ENCODE assay signal across 22 cellular contexts in the genomic region with DNA sequence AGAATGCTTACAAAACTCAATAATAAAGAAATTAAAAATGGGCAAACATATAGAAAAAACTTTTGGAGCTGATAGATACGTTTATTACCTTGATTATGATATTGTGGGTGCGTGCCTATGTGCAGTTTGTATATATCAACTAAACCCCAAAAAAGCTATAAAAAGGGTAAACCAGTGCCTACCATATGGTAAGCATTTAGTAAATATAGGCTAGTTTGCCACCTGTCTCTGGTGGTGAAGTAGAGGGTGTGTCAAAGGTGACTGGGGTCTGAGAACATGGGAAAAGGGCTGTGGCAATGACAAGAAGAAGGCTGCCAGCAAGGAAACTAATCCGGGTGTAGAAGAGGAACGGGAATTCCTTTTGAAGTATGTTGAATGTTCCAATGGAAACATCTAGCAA. TPM values are rescaled to one million over a fixed set of nuclear protein-coding genes. Genes with fewer than 3 reads are reported as not detected.
"Had no signal": no experiment of that assay in that cellular context is flagged by ENCODE, and none has a peak within 500 bp of the region (broad histone marks: within the 10 kb centered on the region; RNA-seq: fewer than 3 reads in every experiment).

No MANE protein-coding gene starts in this region.

- ATAC-seq: foreskin keratinocyte, gastroesophageal sphincter, heart left ventricle, left lung, left ventricle myocardium superior, lower lobe of right lung had no signal

- H3K4me1 ChIP-seq: esophagus muscularis mucosa, foreskin keratinocyte, gastroesophageal sphincter, left lung, lower lobe of right lung had no signal

- H3K27ac ChIP-seq: coronary artery, dorsolateral prefrontal cortex, esophagus muscularis mucosa, foreskin keratinocyte, gastroesophageal sphincter, heart left ventricle, hepatocyte, left lung, lower lobe of right lung had no signal

- H3K9me3 ChIP-seq: esophagus muscularis mucosa, gastroesophageal sphincter, heart left ventricle, left lung, lower lobe of right lung had no signal

- H3K79me2 ChIP-seq: hepatocyte had no signal

- H3K4me2 ChIP-seq: hepatocyte had no signal

- H3K36me3 ChIP-seq: esophagus muscularis mucosa, gastroesophageal sphincter, heart left ventricle, left lung, lower lobe of right lung had no signal

- H3K4me3 ChIP-seq: coronary artery, dorsolateral prefrontal cortex, esophagus muscularis mucosa, gastroesophageal sphincter, heart left ventricle, hepatocyte, left lung, lower lobe of right lung had no signal

- FAIRE-seq: endothelial cell of umbilical vein, frontal cortex, kidney had no signal

- H2AFZ ChIP-seq: hepatocyte had no signal

- DNase-seq: dermis blood vessel endothelial cell; dorsolateral prefrontal cortex; effector CD4-positive, alpha-beta T cell; effector memory CD4-positive, alpha-beta T cell; foreskin keratinocyte; heart left ventricle; hypothalamus; immature natural killer cell; islet precursor cell; kidney; kidney glomerular epithelial cell; left lung; left ventricle myocardium superior; lower lobe of right lung; mesenchymal stem cell had no signal

- H3K27me3 ChIP-seq: dorsolateral prefrontal cortex, esophagus muscularis mucosa, gastroesophageal sphincter, hepatocyte, left lung had no signal

RNA-seq across cellular contexts. Expression of gene GALNT8, which starts 18.3 kb away (rescaled TPM):
- total RNA-seq: foreskin keratinocyte had no signal
- polyA plus RNA-seq: fibroblast of lung, foreskin keratinocyte had no signal
